In the genomic region with DNA sequence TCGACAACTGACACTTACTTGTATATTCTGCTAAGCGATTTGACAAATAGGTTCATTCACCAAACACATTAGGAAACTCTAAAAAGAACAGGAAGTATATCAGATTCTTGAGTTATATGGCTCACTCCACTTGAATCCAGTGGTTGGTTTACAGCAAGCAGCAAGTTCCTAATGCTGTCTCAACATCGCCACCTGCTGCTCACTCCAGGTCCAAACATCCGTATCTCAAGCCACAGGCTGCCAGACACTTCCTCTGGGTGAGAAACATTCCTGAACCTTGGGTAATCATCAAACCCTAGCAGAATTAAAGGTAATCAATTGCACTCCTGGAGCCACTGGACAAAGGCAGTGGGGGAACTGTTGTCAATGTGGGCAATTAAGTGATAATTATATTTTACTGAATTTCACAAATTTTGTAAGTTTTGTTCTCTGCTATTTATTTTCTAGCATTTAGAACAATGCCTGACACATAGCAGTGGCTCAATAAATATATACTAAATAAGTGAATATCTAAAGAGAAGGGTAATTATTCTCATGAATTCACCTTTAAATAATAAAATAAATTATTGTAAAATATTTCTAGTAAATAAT, we compare ENCODE assay signal across 9 cellular contexts.
DNase-seq lines count a peak whose midpoint lies in the region; ATAC-seq lines count a peak whose summit lies in the region.
"Had no signal": no experiment of that assay in that cellular context is flagged by ENCODE, and none has a peak within 500 bp of the region (broad histone marks: within the 10 kb centered on the region; RNA-seq: fewer than 3 reads in every experiment).

No MANE protein-coding gene starts in this region.

- H2AFZ ChIP-seq in mesenchymal stem cell (ENCODE audit: low read depth, low read length), result no peak overlapping the region

- no peak overlapping the region for H2BK5ac ChIP-seq in mesenchymal stem cell (ENCODE audit: low read depth, low read length, poor library complexity, severe bottlenecking)

- POLR2A ChIA-PET in activated CD4-positive, alpha-beta memory T cell treated with anti-CD3 and anti-CD28 coated beads, Interleukin-2, amount 10 ng/mL, durations not matched to agents 7 days and 5 days (lab: Charles Lee), result no interaction called here

- H3K18ac ChIP-seq in mesenchymal stem cell (ENCODE audit: low read depth in 1 of 2, low read length in 2 of 2), result no peak overlapping the region

- peak overlapping the region; percentile 16 for H3K9ac ChIP-seq in mesenchymal stem cell (ENCODE audit: low read length)

- CTCF ChIA-PET in activated CD4-positive, alpha-beta memory T cell treated with anti-CD3 and anti-CD28 coated beads, Interleukin-2, amount 10 ng/mL, durations not matched to agents 7 days and 5 days (lab: Charles Lee), result interaction anchor here (1.0 to 2.1 kb wide), 3 partner anchors 10 to 215 kb away, joined by 3 to 9 read pairs (median 5); no protein-coding TSS in a partner anchor

- no peak overlapping the region for H3K4me3 ChIP-seq in CD4-positive, CD25-positive, alpha-beta regulatory T cell (ENCODE audit: low read depth, low read length)
- H3K4me3 ChIP-seq in mesenchymal stem cell (ENCODE audit: insufficient read depth in 1 of 2, low read depth in 1 of 2, low read length in 2 of 2), result no peak overlapping the region

- H4K91ac ChIP-seq in mesenchymal stem cell (ENCODE audit: low read length), result no peak overlapping the region

- 31% methylated on average over 4 of the region's 4 CpGs for WGBS in mesenchymal stem cell

- peaks cover 2 to 15% (median 9%) of the 10 kb centered on the region in 4 donors for H3K4me1 Mint-ChIP-seq in CD4-positive, CD25-positive, alpha-beta regulatory T cell
- H3K4me1 Mint-ChIP-seq in activated CD4-positive, alpha-beta memory T cell treated with anti-CD3 and anti-CD28 coated beads, Interleukin-2, amount 10 ng/mL, durations not matched to agents 7 days and 5 days, result peaks cover 9% of the 10 kb centered on the region
- H3K4me1 Mint-ChIP-seq in effector memory CD8-positive, alpha-beta T cell (ENCODE audit: low read depth in 2 of 2), result no peaks in the 10 kb centered on the region

- H3K27ac ChIP-seq in CD4-positive, CD25-positive, alpha-beta regulatory T cell (ENCODE audit: insufficient read depth, low read length, poor library complexity, severe bottlenecking), result no peak overlapping the region
- no peak overlapping the region for H3K27ac ChIP-seq in mesenchymal stem cell (ENCODE audit: low read length, poor library complexity, severe bottlenecking)

- no peak overlapping the region for H3K23ac ChIP-seq in mesenchymal stem cell (ENCODE audit: low read length in 2 of 2)

- peaks cover 29% of the 10 kb centered on the region for H3K36me3 ChIP-seq in CD4-positive, CD25-positive, alpha-beta regulatory T cell (ENCODE audit: control insufficient read depth, insufficient read depth, low read length)
- no peaks in the 10 kb centered on the region for H3K36me3 ChIP-seq in mesenchymal stem cell (ENCODE audit: control insufficient read depth in 1 of 2, insufficient read depth in 2 of 2, low read depth in 1 of 2, low read length in 2 of 2)

- H3K4ac ChIP-seq in mesenchymal stem cell (ENCODE audit: low read depth in 1 of 2, low read length in 2 of 2), result no peak overlapping the region

- H2AK5ac ChIP-seq in mesenchymal stem cell (ENCODE audit: low read length, severe bottlenecking), result no peak overlapping the region

- no peaks in the 10 kb centered on the region for H3K4me1 ChIP-seq in CD4-positive, CD25-positive, alpha-beta regulatory T cell (ENCODE audit: control insufficient read depth, insufficient read depth, low read length, poor library complexity, severe bottlenecking)
- no peaks in the 10 kb centered on the region for H3K4me1 ChIP-seq in mesenchymal stem cell (ENCODE audit: control insufficient read depth, insufficient read depth, low read depth, low read length)

- H2BK120ac ChIP-seq in mesenchymal stem cell (ENCODE audit: low read depth, low read length), result no peak overlapping the region

- H2BK12ac ChIP-seq in mesenchymal stem cell (ENCODE audit: low read length in 2 of 2), result no peak overlapping the region

- no peak overlapping the region for H4K8ac ChIP-seq in mesenchymal stem cell (ENCODE audit: low read length)

- H3K27me3 Mint-ChIP-seq in CD4-positive, CD25-positive, alpha-beta regulatory T cell, result no peaks in the 10 kb centered on the region
- peaks cover 5% of the 10 kb centered on the region for H3K27me3 Mint-ChIP-seq in activated CD4-positive, alpha-beta memory T cell treated with anti-CD3 and anti-CD28 coated beads, Interleukin-2, amount 10 ng/mL, durations not matched to agents 7 days and 5 days
- H3K27me3 Mint-ChIP-seq in effector memory CD8-positive, alpha-beta T cell, result no peaks in the 10 kb centered on the region

- peak; percentile 80 to 82 for ATAC-seq in CD4-positive, CD25-positive, alpha-beta regulatory T cell (ENCODE audit: low read depth in 2 of 2)
- peak; percentile 94 for ATAC-seq in GM19351 (IDR thresholded peaks at IDR 0.05; ENCODE audit: unreplicated experiment)
- ATAC-seq in HG03457 (IDR thresholded peaks at IDR 0.05; ENCODE audit: unreplicated experiment), result peak; percentile 58
- peak; percentile 60 for ATAC-seq in effector memory CD8-positive, alpha-beta T cell (replicated peaks)

- no peak overlapping the region for H3K14ac ChIP-seq in mesenchymal stem cell (ENCODE audit: low read length in 2 of 2)

- H3K36me3 Mint-ChIP-seq in CD4-positive, CD25-positive, alpha-beta regulatory T cell, result peaks cover 28% of the 10 kb centered on the region
- H3K36me3 Mint-ChIP-seq in activated CD4-positive, alpha-beta memory T cell treated with anti-CD3 and anti-CD28 coated beads, Interleukin-2, amount 10 ng/mL, durations not matched to agents 7 days and 5 days (ENCODE audit: low read depth), result no peaks in the 10 kb centered on the region
- H3K36me3 Mint-ChIP-seq in effector memory CD8-positive, alpha-beta T cell (ENCODE audit: insufficient read depth), result no peaks in the 10 kb centered on the region

- no peaks in the 10 kb centered on the region for H3K9me3 ChIP-seq in CD4-positive, CD25-positive, alpha-beta regulatory T cell (ENCODE audit: control insufficient read depth in 2 of 2, low read length in 2 of 2)
- H3K9me3 ChIP-seq in mesenchymal stem cell (ENCODE audit: control insufficient read depth, low read length), result no peaks in the 10 kb centered on the region

- H3K79me1 ChIP-seq in mesenchymal stem cell (replicated peaks; ENCODE audit: low read length, poor library complexity, severe bottlenecking), result no peaks in the 10 kb centered on the region

- no peaks in the 10 kb centered on the region for H3K27me3 ChIP-seq in CD4-positive, CD25-positive, alpha-beta regulatory T cell (ENCODE audit: control insufficient read depth, insufficient read depth, low read length)
- H3K27me3 ChIP-seq in mesenchymal stem cell (ENCODE audit: control insufficient read depth in 1 of 2, insufficient read depth in 1 of 2, low read length in 2 of 2), result peaks cover 0 to 4% of the 10 kb centered on the region in 2 experiments

- H3K27ac Mint-ChIP-seq in CD4-positive, CD25-positive, alpha-beta regulatory T cell, result no peak overlapping the region
- no peak overlapping the region for H3K27ac Mint-ChIP-seq in activated CD4-positive, alpha-beta memory T cell treated with anti-CD3 and anti-CD28 coated beads, Interleukin-2, amount 10 ng/mL, durations not matched to agents 7 days and 5 days
- H3K27ac Mint-ChIP-seq in effector memory CD8-positive, alpha-beta T cell, result no peak overlapping the region
- H3K27ac Mint-ChIP-seq: T-helper 1 cell treated with Interleukin-12 subunit alpha and Interleukin-12 subunit beta and Interleukin-4 antibody, amounts not matched to agents 30 μg/mL and 1 μg/mL, for 36 hours had no signal

- no peak overlapping the region for H3K4me2 ChIP-seq in mesenchymal stem cell (ENCODE audit: low read length, poor library complexity, severe bottlenecking)

- H2BK15ac ChIP-seq in mesenchymal stem cell (ENCODE audit: low read depth, poor library complexity, severe bottlenecking), result no peak overlapping the region

- H3K9me3 Mint-ChIP-seq in CD4-positive, CD25-positive, alpha-beta regulatory T cell, result no peaks in the 10 kb centered on the region
- no peaks in the 10 kb centered on the region for H3K9me3 Mint-ChIP-seq in activated CD4-positive, alpha-beta memory T cell treated with anti-CD3 and anti-CD28 coated beads, Interleukin-2, amount 10 ng/mL, durations not matched to agents 7 days and 5 days
- H3K9me3 Mint-ChIP-seq in effector memory CD8-positive, alpha-beta T cell, result no peaks in the 10 kb centered on the region
- H3K9me3 Mint-ChIP-seq: T-helper 1 cell treated with Interleukin-12 subunit alpha and Interleukin-12 subunit beta and Interleukin-4 antibody, amounts not matched to agents 30 μg/mL and 1 μg/mL, for 36 hours had no signal

- no peak overlapping the region for H3K4me3 Mint-ChIP-seq in CD4-positive, CD25-positive, alpha-beta regulatory T cell
- no peak overlapping the region for H3K4me3 Mint-ChIP-seq in activated CD4-positive, alpha-beta memory T cell treated with anti-CD3 and anti-CD28 coated beads, Interleukin-2, amount 10 ng/mL, durations not matched to agents 7 days and 5 days
- no peak overlapping the region for H3K4me3 Mint-ChIP-seq in effector memory CD8-positive, alpha-beta T cell
- H3K4me3 Mint-ChIP-seq: T-helper 1 cell treated with Interleukin-12 subunit alpha and Interleukin-12 subunit beta and Interleukin-4 antibody, amounts not matched to agents 30 μg/mL and 1 μg/mL, for 36 hours had no signal

- DNase-seq in CD4-positive, CD25-positive, alpha-beta regulatory T cell, result peak; percentile 44 to 81 (median 63)
- peak; percentile 53 for DNase-seq in NCI-H748 treated with DMSO at 0.1 percent for 48 hours (lab: John Stamatoyannopoulos, UW)
- DNase-seq in activated CD4-positive, alpha-beta memory T cell treated with anti-CD3 and anti-CD28 coated beads, Interleukin-2, amount 10 ng/mL, durations not matched to agents 7 days and 5 days, result peak; percentile 74
- DNase-seq in effector memory CD8-positive, alpha-beta T cell, result peak; percentile 25 to 39 (median 33)
- peak; percentile 75 for DNase-seq in mesenchymal stem cell
- peak; percentile 33 to 43 for DNase-seq in stimulated activated CD8-positive, alpha-beta memory T cell treated with anti-CD3 and anti-CD28 coated beads, Interleukin-2, amount 100 ng/mL, for 1 hour (ENCODE audit: low read depth in 2 of 2)
